8 cellular contexts compared by ENCODE assay signal in genomic region chr12:53727310-53728041, GRCh38. TPM values are rescaled to one million over a fixed set of nuclear protein-coding genes. Genes with fewer than 3 reads are reported as not detected.
A peak's percentile ranks its signal among the peaks of the same experiment; 100 is the strongest.
DNase-seq lines count a peak whose midpoint lies in the region; ATAC-seq and TF ChIP-seq lines count a peak whose summit lies in the region.

Gene CALCOCO1 (minus strand): TSS chr12:53727452. CDS start chr12:53725242, 2,210 bp downstream.

- peak within 1 kb of the TSS; percentile 93 for H3K27ac Mint-ChIP-seq in activated T-cell treated with anti-CD3 and anti-CD28 coated beads, Interleukin-2, amount 50 U/mL, for 24 hours

- H3K9me3 Mint-ChIP-seq in activated T-cell treated with anti-CD3 and anti-CD28 coated beads, Interleukin-2, amount 50 U/mL, for 24 hours = no peaks in the 10 kb centered on the region

- H3K4me3 ChIP-seq in epithelial cell of proximal tubule (ENCODE audit: low read depth, low read length) = peak within 1 kb of the TSS; percentile 90

- no peaks in the 10 kb centered on the region for H3K27me3 Mint-ChIP-seq in activated T-cell treated with anti-CD3 and anti-CD28 coated beads, Interleukin-2, amount 50 U/mL, for 24 hours

- in situ Hi-C loops in KBM-7 (cut with MboI; ENCODE audit: low pct_unique_long_range_greater_than_20kb, low sequenced_read_pairs) = no loop called here

- H3K36me3 Mint-ChIP-seq in activated T-cell treated with anti-CD3 and anti-CD28 coated beads, Interleukin-2, amount 50 U/mL, for 24 hours (ENCODE audit: low read depth) = peaks cover 15% of the 10 kb centered on the region

- no peak for TF ChIP-seq CTCF in epithelial cell of proximal tubule (conservative IDR thresholded peaks at IDR 0.05; ENCODE audit: low read depth, low read length)

- ATAC-seq in GM21717 (IDR thresholded peaks at IDR 0.05; ENCODE audit: unreplicated experiment) = peak; percentile 96

- H3K4me3 Mint-ChIP-seq in activated T-cell treated with anti-CD3 and anti-CD28 coated beads, Interleukin-2, amount 50 U/mL, for 24 hours = peak within 1 kb of the TSS; percentile 88

- H3K4me1 Mint-ChIP-seq in activated T-cell treated with anti-CD3 and anti-CD28 coated beads, Interleukin-2, amount 50 U/mL, for 24 hours (ENCODE audit: low read depth) = peaks cover 24% of the 10 kb centered on the region

- DNase-seq in DMS153 treated with DMSO at 0.1 percent for 48 hours (lab: John Stamatoyannopoulos, UW; ENCODE audit: unreplicated experiment) (peak; percentile 98), KBM-7 (peak; percentile 100), epithelial cell of proximal tubule (ENCODE audit: low read depth) (peak; percentile 69), mucosa of gallbladder (ENCODE audit: low spot score) (peak; percentile 98)
- peak; percentile 96 for DNase-seq in activated T-cell treated with anti-CD3 and anti-CD28 coated beads, Interleukin-2, amount 50 U/mL, for 24 hours
- DNase-seq in stimulated activated CD8-positive, alpha-beta memory T cell treated with anti-CD3 and anti-CD28 coated beads, Interleukin-4, amount 100 ng/mL, for 4 hours (ENCODE audit: low read depth in 2 of 2, low spot score in 1 of 2) = peak; percentile 90 to 95

TF ChIP-seq in PFSK-1, 5 proteins besides CTCF, POLR2A, EP300 and RAD21:
- no peak for TF ChIP-seq REST (IDR thresholded peaks at IDR 0.05; ENCODE audit: insufficient read depth in 1 of 2, low read depth in 2 of 2, low read length in 2 of 2)
- peak; percentile 61; the same call in 1 of the 2 replicates for TF ChIP-seq POLR2AphosphoS5 (IDR thresholded peaks at IDR 0.05; ENCODE audit: low read depth, low read length)
- peak; percentile 94; the same call in 1 of the 2 replicates for TF ChIP-seq SIN3A (IDR thresholded peaks at IDR 0.05; ENCODE audit: borderline replicate concordance, insufficient read depth, low read length)
- no peak for TF ChIP-seq TAF1 (IDR thresholded peaks at IDR 0.05; ENCODE audit: borderline replicate concordance, insufficient read depth, low read length)
- peak; percentile 35 for TF ChIP-seq FOXP2 (optimal IDR thresholded peaks at IDR 0.05; ENCODE audit: borderline replicate concordance, extremely low read depth, extremely low read length, insufficient read depth)
TF ChIP-seq in PFSK-1: peak in this region for 3.

RNA-seq across cellular contexts. Expression of gene CALCOCO1, which starts in this region (rescaled TPM):
- polyA plus RNA-seq in PFSK-1 (2012; ENCODE audit: insufficient read length, low read depth) = 5.9 TPM
- total RNA-seq in epithelial cell of proximal tubule (16.8 and 41.2 TPM in 2 replicates), mucosa of gallbladder (188 TPM)

Comparison
In these comparisons a context has a peak if more than half of its experiments do, and no peak if none do; other contexts are left out.
1. Peak in every context shown above with its lines: DNase-seq, ATAC-seq and H3K4me3 ChIP-seq.